8 cellular contexts compared by ENCODE assay signal in the genomic region with DNA sequence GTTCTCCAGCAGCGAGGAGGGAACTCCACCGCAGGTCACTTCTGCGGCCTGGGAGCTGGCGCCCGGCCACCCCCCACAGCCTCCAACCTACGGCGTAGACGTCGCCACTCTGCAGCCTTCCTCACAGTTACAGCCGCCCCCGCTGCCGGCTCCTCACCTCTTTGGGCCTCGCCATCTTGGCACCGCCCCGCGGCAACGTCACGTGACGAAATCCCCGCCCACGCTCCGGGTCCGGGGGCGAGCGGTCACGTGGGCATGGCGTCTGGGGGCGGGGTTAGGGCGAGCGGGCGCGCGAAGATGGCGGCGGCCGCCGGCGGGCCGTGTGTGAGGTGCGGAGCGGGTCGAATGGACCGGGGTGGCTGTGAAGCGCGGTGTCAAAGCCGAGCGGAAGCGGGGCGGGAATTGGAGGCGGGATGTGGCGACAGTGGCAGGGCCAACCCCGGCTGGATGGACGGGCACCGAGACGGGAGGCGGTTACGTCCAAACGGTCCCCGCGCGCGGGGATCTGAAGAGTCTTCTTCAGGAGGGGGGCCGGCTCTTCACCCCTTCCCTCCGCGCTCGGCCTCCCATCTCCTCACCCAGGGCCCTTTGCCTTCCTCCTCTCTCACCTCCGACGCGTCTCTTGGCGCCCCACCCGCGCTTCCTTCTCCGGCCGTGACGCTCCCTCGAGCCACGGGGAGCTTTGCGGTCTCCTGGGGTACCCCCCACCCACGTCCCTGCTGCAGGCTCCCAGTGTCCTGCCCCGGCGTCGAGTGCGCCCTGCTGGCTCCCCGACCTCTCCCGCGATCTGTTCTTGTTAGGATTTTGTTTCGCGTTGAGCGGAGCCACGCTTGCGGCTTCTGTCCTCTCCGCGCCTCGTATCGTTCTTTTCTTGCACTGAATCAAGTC. TPM values are rescaled to one million over a fixed set of nuclear protein-coding genes. Genes with fewer than 3 reads are reported as not detected.
DNase-seq lines count a peak whose midpoint lies in the region; ATAC-seq, FAIRE-seq and TF ChIP-seq lines count a peak whose summit lies in the region.

Gene DOLK (minus strand): TSS at position 181 of the 888 bp plus-strand sequence. CDS start 300 bp downstream, outside the sequence.
A gene with protein sequence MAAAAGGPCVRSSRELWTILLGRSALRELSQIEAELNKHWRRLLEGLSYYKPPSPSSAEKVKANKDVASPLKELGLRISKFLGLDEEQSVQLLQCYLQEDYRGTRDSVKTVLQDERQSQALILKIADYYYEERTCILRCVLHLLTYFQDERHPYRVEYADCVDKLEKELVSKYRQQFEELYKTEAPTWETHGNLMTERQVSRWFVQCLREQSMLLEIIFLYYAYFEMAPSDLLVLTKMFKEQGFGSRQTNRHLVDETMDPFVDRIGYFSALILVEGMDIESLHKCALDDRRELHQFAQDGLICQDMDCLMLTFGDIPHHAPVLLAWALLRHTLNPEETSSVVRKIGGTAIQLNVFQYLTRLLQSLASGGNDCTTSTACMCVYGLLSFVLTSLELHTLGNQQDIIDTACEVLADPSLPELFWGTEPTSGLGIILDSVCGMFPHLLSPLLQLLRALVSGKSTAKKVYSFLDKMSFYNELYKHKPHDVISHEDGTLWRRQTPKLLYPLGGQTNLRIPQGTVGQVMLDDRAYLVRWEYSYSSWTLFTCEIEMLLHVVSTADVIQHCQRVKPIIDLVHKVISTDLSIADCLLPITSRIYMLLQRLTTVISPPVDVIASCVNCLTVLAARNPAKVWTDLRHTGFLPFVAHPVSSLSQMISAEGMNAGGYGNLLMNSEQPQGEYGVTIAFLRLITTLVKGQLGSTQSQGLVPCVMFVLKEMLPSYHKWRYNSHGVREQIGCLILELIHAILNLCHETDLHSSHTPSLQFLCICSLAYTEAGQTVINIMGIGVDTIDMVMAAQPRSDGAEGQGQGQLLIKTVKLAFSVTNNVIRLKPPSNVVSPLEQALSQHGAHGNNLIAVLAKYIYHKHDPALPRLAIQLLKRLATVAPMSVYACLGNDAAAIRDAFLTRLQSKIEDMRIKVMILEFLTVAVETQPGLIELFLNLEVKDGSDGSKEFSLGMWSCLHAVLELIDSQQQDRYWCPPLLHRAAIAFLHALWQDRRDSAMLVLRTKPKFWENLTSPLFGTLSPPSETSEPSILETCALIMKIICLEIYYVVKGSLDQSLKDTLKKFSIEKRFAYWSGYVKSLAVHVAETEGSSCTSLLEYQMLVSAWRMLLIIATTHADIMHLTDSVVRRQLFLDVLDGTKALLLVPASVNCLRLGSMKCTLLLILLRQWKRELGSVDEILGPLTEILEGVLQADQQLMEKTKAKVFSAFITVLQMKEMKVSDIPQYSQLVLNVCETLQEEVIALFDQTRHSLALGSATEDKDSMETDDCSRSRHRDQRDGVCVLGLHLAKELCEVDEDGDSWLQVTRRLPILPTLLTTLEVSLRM (N-terminal part only) (plus strand): TSS at position 277 of the 888 bp plus-strand sequence. CDS start 21 bp downstream, at position 298.

- H2AFZ ChIP-seq in hepatocyte: peak within 1 kb of the TSS; percentile 86

- H3K9me2 ChIP-seq in hepatocyte (replicated peaks; ENCODE audit: insufficient read depth): no peaks in the 10 kb centered on the region

- no peaks in the 10 kb centered on the region for H3K36me3 ChIP-seq in hepatocyte (replicated peaks; ENCODE audit: insufficient read depth, low read depth)

- ATAC-seq in HG02970 (IDR thresholded peaks at IDR 0.05; ENCODE audit: low FRiP score, unreplicated experiment): peak; percentile 84

- H3K9me3 ChIP-seq in hepatocyte (ENCODE audit: low read depth): no peaks in the 10 kb centered on the region

- no peaks in the 10 kb centered on the region for H4K20me1 ChIP-seq in hepatocyte (ENCODE audit: insufficient read depth, poor library complexity, severe bottlenecking)

- TF ChIP-seq CTCF in astrocyte of the cerebellum (IDR thresholded peaks at IDR 0.05; ENCODE audit: low read depth, low read length, missing control alignments): no peak
- TF ChIP-seq CTCF in hepatocyte (IDR thresholded peaks at IDR 0.05; ENCODE audit: poor library complexity): no peak

- 2% methylated on average over 73 of the region's 95 CpGs for WGBS in hepatocyte (ENCODE audit: low lambda C conversion rate, missing lambda C conversion rate)

- in situ Hi-C loops in astrocyte of the cerebellum (cut with HindIII; ENCODE audit: low sequenced_read_pairs): no loop called here

- H3K27me3 ChIP-seq in hepatocyte: no peaks in the 10 kb centered on the region

- peak within 1 kb of the TSS; percentile 82 for H3K4me3 ChIP-seq in astrocyte of the cerebellum (ENCODE audit: low read depth, low read length)
- peak within 1 kb of the TSS; percentile 74 for H3K4me3 ChIP-seq in hepatocyte

- H3K79me2 ChIP-seq in hepatocyte: peaks cover 44% of the 10 kb centered on the region

- DNase-seq in GM18507 (ENCODE audit: extremely low spot score, insufficient read length, low read depth) (peak; percentile 99), NCI-H2029 treated with DMSO at 0.1 percent for 48 hours (lab: John Stamatoyannopoulos, UW) (peak; percentile 74), T-helper 9 cell (peak; percentile 99), astrocyte of the cerebellum (ENCODE audit: low read depth) (peak; percentile 69), hepatocyte (ENCODE audit: low spot score) (peak; percentile 97), retina (peak; percentile 97), OCI-M2 (lab: John Stamatoyannopoulos, UW; ENCODE audit: unreplicated experiment) (no peak)

- peak within 1 kb of the TSS; percentile 86 for H3K4me2 ChIP-seq in hepatocyte

- peaks cover 22% of the 10 kb centered on the region for H3K4me1 ChIP-seq in hepatocyte (ENCODE audit: insufficient read depth)

- peak; percentile 86 for FAIRE-seq in GM18507 (lab: Jason Lieb, UNC)

- H3K27ac ChIP-seq in hepatocyte: peak within 1 kb of the TSS; percentile 91

RNA-seq across cellular contexts. Expression of gene DOLK, which starts in this region (rescaled TPM):
- total RNA-seq in hepatocyte: 30.2 and 34.2 TPM in 2 replicates
- polyA plus RNA-seq in hepatocyte: 37.4 and 45.0 TPM in 2 replicates

RNA-seq across cellular contexts. Expression of the second gene that starts in this region (rescaled TPM):
- 24.4 and 28.1 TPM in 2 replicates for total RNA-seq in hepatocyte
- polyA plus RNA-seq in hepatocyte: 28.1 and 31.2 TPM in 2 replicates
